In the genomic region with DNA sequence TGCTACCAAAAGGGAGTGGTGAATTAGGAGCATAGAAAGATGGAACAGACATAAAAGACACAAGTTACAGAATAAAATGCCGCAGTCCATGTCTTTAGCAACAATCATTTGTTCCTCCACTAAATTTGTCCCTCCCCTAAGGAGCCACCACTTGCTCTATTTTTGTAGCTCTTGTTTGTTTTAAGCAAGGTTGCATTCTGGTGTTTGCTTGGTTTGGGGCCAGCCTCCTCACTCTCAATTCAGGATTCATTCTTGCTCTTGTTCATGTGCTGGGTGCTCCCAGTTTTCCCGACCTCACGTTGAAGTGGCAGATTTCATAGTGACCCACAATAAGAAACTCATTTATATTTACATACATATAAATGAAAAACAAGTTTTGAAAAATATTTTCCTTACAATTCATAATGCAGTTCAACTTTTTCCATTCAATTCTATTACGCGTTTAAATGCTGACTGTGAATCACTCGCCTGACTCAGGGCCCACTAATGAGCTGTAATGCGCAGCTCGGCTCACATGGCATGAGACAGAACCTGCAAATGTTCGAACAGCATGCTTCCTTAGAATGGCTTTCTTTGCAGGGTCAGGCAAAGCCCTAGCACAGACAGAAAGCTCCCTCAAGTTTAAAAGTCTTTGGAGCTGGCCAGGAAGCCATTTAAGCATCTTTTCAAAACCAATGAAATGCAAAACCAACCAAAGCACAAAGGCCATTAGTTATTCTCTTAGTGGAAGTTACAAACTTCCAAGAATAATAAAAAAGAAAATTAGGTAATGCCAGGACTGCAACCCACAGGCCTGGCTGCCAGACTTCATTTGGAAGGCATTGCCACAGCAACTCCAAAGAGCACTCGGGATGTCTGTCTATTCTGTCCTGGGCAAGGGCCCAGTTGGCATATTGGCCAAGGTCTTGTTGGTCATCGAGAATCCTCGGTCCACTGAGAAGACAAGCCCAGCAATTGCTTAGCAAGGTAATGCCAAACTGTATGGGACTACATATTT, we compare ENCODE assay signal across 10 cellular contexts. TPM values are rescaled to one million over a fixed set of nuclear protein-coding genes. Genes with fewer than 3 reads are reported as not detected.
A peak's percentile ranks its signal among the peaks of the same experiment; 100 is the strongest.
DNase-seq lines count a peak whose midpoint lies in the region; ATAC-seq and TF ChIP-seq lines count a peak whose summit lies in the region.
"Had no signal": no experiment of that assay in that cellular context is flagged by ENCODE, and none has a peak within 500 bp of the region (broad histone marks: within the 10 kb centered on the region; RNA-seq: fewer than 3 reads in every experiment).

No MANE protein-coding gene starts in this region.

- no peak overlapping the region for H3K4me3 Mint-ChIP-seq in CD8-positive, alpha-beta T cell
- H3K4me3 Mint-ChIP-seq: activated T-cell treated with anti-CD3 and anti-CD28 coated beads, Interleukin-2, amount 50 U/mL, for 4 hours had no signal

- peaks cover 8% of the 10 kb centered on the region for H3K4me1 ChIP-seq in CD8-positive, alpha-beta T cell (ENCODE audit: insufficient read depth, low read length)
- H3K4me1 ChIP-seq in Panc1 (ENCODE audit: control insufficient read depth, insufficient read depth, low read length) (peaks cover 3% of the 10 kb centered on the region; the same call in 1 of the 2 replicates), fibroblast of lung (ENCODE audit: control insufficient read depth, extremely low read depth, insufficient read depth, low read length) (no peaks in the 10 kb centered on the region)

- H3K27me3 Mint-ChIP-seq in CD8-positive, alpha-beta T cell (ENCODE audit: low read depth), result no peaks in the 10 kb centered on the region

- no peaks in the 10 kb centered on the region for H3K9me3 ChIP-seq in CD8-positive, alpha-beta T cell (ENCODE audit: low read length)
- H3K9me3 ChIP-seq in Panc1 (ENCODE audit: control insufficient read depth, insufficient read depth, low read depth, low read length) (no peaks in the 10 kb centered on the region), fibroblast of lung (ENCODE audit: control insufficient read depth, insufficient read depth, low read depth, low read length) (no peaks in the 10 kb centered on the region)

- no peak for ATAC-seq in CD8-positive, alpha-beta T cell
- ATAC-seq in Panc1 (peak; percentile 91), HG03521 (IDR thresholded peaks at IDR 0.05; ENCODE audit: unreplicated experiment) (no peak), HG03025 (IDR thresholded peaks at IDR 0.05; ENCODE audit: low FRiP score, unreplicated experiment) (no peak)
- ATAC-seq: activated T-cell treated with anti-CD3 and anti-CD28 coated beads, Interleukin-2, amount 50 U/mL, for 4 hours had no signal

- H3K27me3 ChIP-seq in CD8-positive, alpha-beta T cell (ENCODE audit: insufficient read depth, low read length), result no peaks in the 10 kb centered on the region
- H3K27me3 ChIP-seq in Panc1 (ENCODE audit: control insufficient read depth, insufficient read depth, low read length) (no peaks in the 10 kb centered on the region), fibroblast of lung (ENCODE audit: control insufficient read depth, insufficient read depth, low read length) (no peaks in the 10 kb centered on the region)

- H3K9ac ChIP-seq in fibroblast of lung (ENCODE audit: insufficient read depth, low read length), result no peak overlapping the region

- in situ Hi-C loops in Panc1 (cut with HindIII; ENCODE audit: low pct_unique_long_range_greater_than_20kb, low sequenced_read_pairs), result no loop called here

- H3K9me3 Mint-ChIP-seq in CD8-positive, alpha-beta T cell, result no peaks in the 10 kb centered on the region
- H3K9me3 Mint-ChIP-seq: activated T-cell treated with anti-CD3 and anti-CD28 coated beads, Interleukin-2, amount 50 U/mL, for 4 hours had no signal

- intact Hi-C loops in CD8-positive, alpha-beta T cell (cut with DNase I, micrococcal nuclease), result loop anchor here in 1 of 2 experiments (5.0 kb wide), 1 partner anchor 92 kb away; no protein-coding TSS in a partner anchor
- intact Hi-C loops in Panc1 (cut with micrococcal nuclease; ENCODE audit: unreplicated experiment), result no loop called here

- POLR2A ChIA-PET in CD8-positive, alpha-beta T cell (lab: Charles Lee), result interaction anchor here (1.8 kb wide), 1 partner anchor 8 kb away, joined by 4 read pairs; no protein-coding TSS in a partner anchor
- POLR2A ChIA-PET in Panc1 (lab: Charles Lee), result no interaction called here

- no peak overlapping the region for H3K27ac ChIP-seq in CD8-positive, alpha-beta T cell (ENCODE audit: low read depth, low read length)
- no peak overlapping the region for H3K27ac ChIP-seq in Panc1 (ENCODE audit: low read length)
- H3K27ac ChIP-seq in fibroblast of lung (ENCODE audit: insufficient read depth, low read length), result peak overlapping the region; percentile 52

- no peak overlapping the region for H3K4me3 ChIP-seq in CD8-positive, alpha-beta T cell (ENCODE audit: low read depth, low read length)
- no peak overlapping the region for H3K4me3 ChIP-seq in Panc1 (ENCODE audit: low read depth in 2 of 2, low read length in 2 of 2)
- peak overlapping the region in 1 of 4 experiments; percentile 5 for H3K4me3 ChIP-seq in fibroblast of lung (replicated peaks in 1 of 4; ENCODE audit: control extremely low read depth in 1 of 4, insufficient read depth in 1 of 4, low read depth in 3 of 4, low read length in 4 of 4)

- DNase-seq in CD8-positive, alpha-beta T cell, result no peak
- DNase-seq in Panc1 (ENCODE audit: low read depth, low spot score) (peak; percentile 98), fibroblast of lung (ENCODE audit: low read depth in 2 of 2) (peak; percentile 75 to 93), nucleus accumbens (lab: John Stamatoyannopoulos, UW) (peak in 49 of 56 donors; percentile 21 to 87 (median 55)), hepatic stellate cell (ENCODE audit: low spot score) (no peak)
- no peak for DNase-seq in NK-92 treated with Interleukin-12 subunit alpha and Interleukin-12 subunit beta, amount 100 ng/mL, for 24 hours (lab: John Stamatoyannopoulos, UW)
- DNase-seq: activated T-cell treated with anti-CD3 and anti-CD28 coated beads, Interleukin-2, amount 50 U/mL, for 4 hours; NCI-H748 treated with DMSO at 0.1 percent for 48 hours had no signal

- H4K20me1 ChIP-seq in fibroblast of lung (ENCODE audit: control insufficient read depth, extremely low read depth, insufficient read depth, low read length), result no peaks in the 10 kb centered on the region

- peak overlapping the region; percentile 21 for H3K4me2 ChIP-seq in fibroblast of lung (ENCODE audit: extremely low read depth, insufficient read depth, low read length)

- CTCF ChIA-PET in CD8-positive, alpha-beta T cell (lab: Charles Lee), result interaction anchor here (1.0 kb wide), 1 partner anchor 11 kb away, joined by 3 read pairs; no protein-coding TSS in a partner anchor
- CTCF ChIA-PET in Panc1 (lab: Charles Lee), result interaction anchor here (0.7 kb wide), 1 partner anchor 109 kb away, joined by 7 read pairs; no protein-coding TSS in a partner anchor

- H3K36me3 ChIP-seq in CD8-positive, alpha-beta T cell (ENCODE audit: insufficient read depth, low read length), result peaks cover 6% of the 10 kb centered on the region
- H3K36me3 ChIP-seq in Panc1 (ENCODE audit: control insufficient read depth, insufficient read depth, low read length), result no peaks in the 10 kb centered on the region
- H3K36me3 ChIP-seq in fibroblast of lung (ENCODE audit: control insufficient read depth, insufficient read depth, low read length), result no peaks in the 10 kb centered on the region

- H3K4me1 Mint-ChIP-seq in CD8-positive, alpha-beta T cell (ENCODE audit: low read depth), result peaks cover 44% of the 10 kb centered on the region

- H3K79me2 ChIP-seq in fibroblast of lung (ENCODE audit: control insufficient read depth, insufficient read depth, low read length), result no peaks in the 10 kb centered on the region

- no TSS peak for BruUV-seq in Panc1 (replicated peaks; lab: Mats Ljungman, UMichigan)

- H3K36me3 Mint-ChIP-seq in CD8-positive, alpha-beta T cell, result peaks cover 27% of the 10 kb centered on the region

- peak overlapping the region; percentile 57 for H3K27ac Mint-ChIP-seq in CD8-positive, alpha-beta T cell

- no peak overlapping the region for H2AFZ ChIP-seq in fibroblast of lung (ENCODE audit: low read length)

- TF ChIP-seq CTCF in CD8-positive, alpha-beta T cell (IDR thresholded peaks at IDR 0.05), result no peak
- TF ChIP-seq CTCF in Panc1 (IDR thresholded peaks at IDR 0.05), result no peak
- TF ChIP-seq CTCF in fibroblast of lung (conservative IDR thresholded peaks at IDR 0.05 in 1 of 2, IDR thresholded peaks at IDR 0.05 in 1 of 2; ENCODE audit: low read depth in 1 of 2, low read length in 2 of 2), result no peak

RNA-seq across cellular contexts. Expression of a gene that starts 41.7 kb away (rescaled TPM):
- total RNA-seq in CD8-positive, alpha-beta T cell, result 10 to 100 TPM; 62.2 to 73.9 TPM
- 0.74 TPM for total RNA-seq in Panc1 (2021; ENCODE audit: unreplicated experiment)
- polyA plus RNA-seq in Panc1 (2012; ENCODE audit: insufficient read length), result 1.1 TPM
- 0.51 and 0.99 TPM in 2 replicates for total RNA-seq in fibroblast of lung
- 0.19 and 0.41 TPM in 2 replicates for polyA plus RNA-seq in fibroblast of lung
- polyA plus RNA-seq in fibroblast of lung (2012), result 0.08 and 0.36 TPM in 2 replicates
- 0.20 and 0.30 TPM in 2 replicates for polyA minus RNA-seq in fibroblast of lung (ENCODE audit: low replicate concordance)

Comparison
In these comparisons a context has a peak if more than half of its experiments do, and no peak if none do; other contexts are left out.
1. DNase-seq: peak in Panc1 (single experiment), fibroblast of lung (2 of 2) and nucleus accumbens (49 of 56); none in CD8-positive, alpha-beta T cell (0 of 7), NK-92 treated with Interleukin-12 subunit alpha and Interleukin-12 subunit beta, amount 100 ng/mL, for 24 hours (single experiment) and hepatic stellate cell (single experiment).
2. RNA of a gene that starts 41.7 kb away (total RNA-seq): 62.2 to 73.9 TPM in CD8-positive, alpha-beta T cell; 0.51 to 0.99 TPM in fibroblast of lung and 0.74 TPM in Panc1 (single experiment); every median in the first group is over 10 times any median in the second.